Comparison of ENCODE assay signal across 10 cellular contexts in genomic region chr16:89410322-89410721, GRCh38.
DNase-seq lines count a peak whose midpoint lies in the region; ATAC-seq, FAIRE-seq and TF ChIP-seq lines count a peak whose summit lies in the region.
"Had no signal": no experiment of that assay in that cellular context is flagged by ENCODE, and none has a peak within 500 bp of the region (broad histone marks: within the 10 kb centered on the region; RNA-seq: fewer than 3 reads in every experiment).

No MANE protein-coding gene starts in this region.

- H3K4me1 ChIP-seq in pancreas: peaks cover 45 to 77% (median 65%) of the 10 kb centered on the region in 3 donors

- no peak overlapping the region for H3K4me3 ChIP-seq in pancreas

- no peaks in the 10 kb centered on the region for H3K36me3 ChIP-seq in pancreas

- H3K27ac ChIP-seq in C4-2B (peak overlapping the region; percentile 68), pancreas (peak overlapping the region; percentile 48 to 75 (median 62))

- DNase-seq in NCI-H146 treated with DMSO at 0.1 percent for 48 hours (lab: John Stamatoyannopoulos, UW; ENCODE audit: unreplicated experiment): peak; percentile 17
- DNase-seq in dermis blood vessel endothelial cell: peak; percentile 57
- DNase-seq in pancreas: no peak
- DNase-seq in dedifferentiated amniotic fluid mesenchymal stem cell (ENCODE audit: extremely low spot score): no peak
- DNase-seq in NCI-H2107 (lab: John Stamatoyannopoulos, UW): no peak
- DNase-seq in LoVo (ENCODE audit: low spot score): no peak

- FAIRE-seq in pancreas (lab: Jason Lieb, UNC): no peak
- FAIRE-seq: GM12892, HTR-8/SVneo had no signal

- H3K9me3 ChIP-seq in pancreas: no peaks in the 10 kb centered on the region

- intact Hi-C loops in pancreas (cut with DNase I): no loop called here

- TF ChIP-seq CTCF in C4-2B (conservative IDR thresholded peaks at IDR 0.05): no peak
- TF ChIP-seq CTCF in pancreas (IDR thresholded peaks at IDR 0.05): no peak

- ATAC-seq in pancreas (peak in 3 of 4 donors; percentile 4 to 8 (median 7)), HG03378 (IDR thresholded peaks at IDR 0.05; ENCODE audit: unreplicated experiment) (no peak)

- 8 to 10% methylated on average over 6 of the region's 6 CpGs for WGBS in pancreas, 2 donors

- H3K27me3 ChIP-seq in pancreas: no peaks in the 10 kb centered on the region

Comparison
In these comparisons a context has a peak if more than half of its experiments do, and no peak if none do; other contexts are left out.
1. DNase-seq: peak in NCI-H146 treated with DMSO at 0.1 percent for 48 hours (single experiment) and dermis blood vessel endothelial cell (single experiment); none in pancreas (0 of 6), dedifferentiated amniotic fluid mesenchymal stem cell (single experiment), NCI-H2107 (single experiment) and LoVo (single experiment).